14 cellular contexts compared by ENCODE assay signal in genomic region chr1:54359393-54360162, GRCh38. TPM values are rescaled to one million over a fixed set of nuclear protein-coding genes. Genes with fewer than 3 reads are reported as not detected.
DNase-seq lines count a peak whose midpoint lies in the region; ATAC-seq and TF ChIP-seq lines count a peak whose summit lies in the region.
"Had no signal": no experiment of that assay in that cellular context is flagged by ENCODE, and none has a peak within 500 bp of the region (broad histone marks: within the 10 kb centered on the region; RNA-seq: fewer than 3 reads in every experiment).

No MANE protein-coding gene starts in this region.

- no peak overlapping the region for H2AFZ ChIP-seq in OCI-LY7 (ENCODE audit: low read length)
- H2AFZ ChIP-seq: hepatocyte had no signal

- intact Hi-C loops in OCI-LY7 (cut with micrococcal nuclease; ENCODE audit: unreplicated experiment), result loop anchor here (1.0 kb wide), 1 partner anchor 129 kb away; no protein-coding TSS in a partner anchor
- intact Hi-C loops in gastrocnemius medialis (cut with DNase I; ENCODE audit: low total_unique reads), result loop anchor here (5.0 kb wide), 1 partner anchor 47 kb away; no protein-coding TSS in a partner anchor
- intact Hi-C loops in left lung (cut with DNase I), result no loop called here

- H3K36me3 Mint-ChIP-seq in activated CD4-positive, alpha-beta T cell treated with anti-CD3 and anti-CD28 coated beads, Interleukin-2, amount 10 ng/mL, durations not matched to agents 7 days and 5 days (ENCODE audit: low read depth), result peaks cover 20% of the 10 kb centered on the region
- H3K36me3 Mint-ChIP-seq in endothelial cell (ENCODE audit: low read depth, unreplicated experiment), result peaks cover 7% of the 10 kb centered on the region

- no peak overlapping the region for H3K27ac ChIP-seq in OCI-LY7 (ENCODE audit: low read depth, low read length, poor library complexity, severe bottlenecking)
- peak overlapping the region; percentile 27 to 65 (median 40) for H3K27ac ChIP-seq in gastrocnemius medialis
- no peak overlapping the region for H3K27ac ChIP-seq in left lung
- H3K27ac ChIP-seq: hepatocyte, lower lobe of right lung had no signal

- peak overlapping the region; percentile 57 for H3K27ac Mint-ChIP-seq in activated CD4-positive, alpha-beta T cell treated with anti-CD3 and anti-CD28 coated beads, Interleukin-2, amount 10 ng/mL, durations not matched to agents 7 days and 5 days
- peak overlapping the region; percentile 72 for H3K27ac Mint-ChIP-seq in endothelial cell (ENCODE audit: unreplicated experiment)

- H3K9me3 ChIP-seq in OCI-LY7 (ENCODE audit: low read length), result no peaks in the 10 kb centered on the region
- no peaks in the 10 kb centered on the region for H3K9me3 ChIP-seq in gastrocnemius medialis
- no peaks in the 10 kb centered on the region for H3K9me3 ChIP-seq in left lung
- H3K9me3 ChIP-seq: lower lobe of right lung had no signal

- no peaks in the 10 kb centered on the region for H3K9me2 ChIP-seq in OCI-LY7 (ENCODE audit: insufficient read depth, low read length)

- no peak overlapping the region for H3K4me3 Mint-ChIP-seq in activated CD4-positive, alpha-beta T cell treated with anti-CD3 and anti-CD28 coated beads, Interleukin-2, amount 10 ng/mL, durations not matched to agents 7 days and 5 days
- no peak overlapping the region for H3K4me3 Mint-ChIP-seq in endothelial cell (ENCODE audit: unreplicated experiment)
- H3K4me3 Mint-ChIP-seq: T-helper 17 cell had no signal

- ATAC-seq in gastrocnemius medialis (no peak), left lung (no peak)
- ATAC-seq: T-helper 17 cell had no signal

- no peaks in the 10 kb centered on the region for H3K9me3 Mint-ChIP-seq in activated CD4-positive, alpha-beta T cell treated with anti-CD3 and anti-CD28 coated beads, Interleukin-2, amount 10 ng/mL, durations not matched to agents 7 days and 5 days
- H3K9me3 Mint-ChIP-seq in endothelial cell (ENCODE audit: unreplicated experiment), result no peaks in the 10 kb centered on the region

- TF ChIP-seq CTCF in OCI-LY7 (conservative IDR thresholded peaks at IDR 0.05; ENCODE audit: low read length), result 0 out of 2 replicates have a peak, but pooled peaks have one; percentile 12
- TF ChIP-seq CTCF in endothelial cell (IDR thresholded peaks at IDR 0.05; ENCODE audit: unreplicated experiment), result no peak
- TF ChIP-seq CTCF in gastrocnemius medialis (IDR thresholded peaks at IDR 0.05 in 4 of 5, conservative IDR thresholded peaks at IDR 0.05 in 1 of 5), result no peak
- TF ChIP-seq CTCF in left lung (IDR thresholded peaks at IDR 0.05), result no peak

- H3K4me1 ChIP-seq in OCI-LY7 (ENCODE audit: insufficient read depth, low read length, poor library complexity, severe bottlenecking), result peaks cover 68% of the 10 kb centered on the region
- peaks cover 68 to 77% of the 10 kb centered on the region in 2 donors for H3K4me1 ChIP-seq in gastrocnemius medialis
- H3K4me1 ChIP-seq in left lung, result peaks cover 5 to 35% of the 10 kb centered on the region in 2 donors

- BruUV-seq in OCI-LY7 (replicated peaks; lab: Mats Ljungman, UMichigan), result no TSS peak

- H3K79me2 ChIP-seq in OCI-LY7 (ENCODE audit: insufficient read depth, low read depth, low read length), result peaks cover 11% of the 10 kb centered on the region; the same call in 1 of the 2 replicates

- no peak for DNase-seq in activated CD4-positive, alpha-beta T cell treated with anti-CD3 and anti-CD28 coated beads, Interleukin-2, amount 10 ng/mL, durations not matched to agents 7 days and 5 days
- no peak for DNase-seq in activated CD4-positive, alpha-beta T cell treated with anti-CD3 and anti-CD28 coated beads, Interleukin-2, amount 50 U/mL, for 4 hours
- no peak for DNase-seq in OCI-LY7 (ENCODE audit: low spot score)
- DNase-seq in endothelial cell (ENCODE audit: low spot score), result no peak
- no peak for DNase-seq in gastrocnemius medialis
- DNase-seq in DMS 273 (lab: John Stamatoyannopoulos, UW; ENCODE audit: unreplicated experiment), result no peak
- DNase-seq in NCI-H1436 (lab: John Stamatoyannopoulos, UW), result no peak
- DNase-seq in left lung, result no peak
- DNase-seq: DMS153, lower lobe of right lung, NCI-H1417, T-helper 17 cell, trophoblast cell had no signal

- H3K4me3 ChIP-seq in OCI-LY7 (ENCODE audit: low read depth, low read length, poor library complexity, severe bottlenecking) (no peak overlapping the region), gastrocnemius medialis (no peak overlapping the region), left lung (no peak overlapping the region)
- H3K4me3 ChIP-seq: hepatocyte, lower lobe of right lung had no signal

- POLR2A ChIA-PET in activated CD4-positive, alpha-beta T cell treated with anti-CD3 and anti-CD28 coated beads, Interleukin-2, amount 10 ng/mL, durations not matched to agents 7 days and 5 days (lab: Charles Lee), result no interaction called here
- POLR2A ChIA-PET in OCI-LY7 (lab: Charles Lee), result interaction anchor here (0.6 to 0.9 kb wide), 4 partner anchors 21 to 302 kb away, joined by 3 to 4 read pairs (median 3); no protein-coding TSS in a partner anchor

- CTCF ChIA-PET in activated CD4-positive, alpha-beta T cell treated with anti-CD3 and anti-CD28 coated beads, Interleukin-2, amount 10 ng/mL, durations not matched to agents 7 days and 5 days (lab: Charles Lee), result interaction anchor here (1.8 kb wide), 1 partner anchor 26 kb away, joined by 5 read pairs; no protein-coding TSS in a partner anchor
- CTCF ChIA-PET in OCI-LY7 (lab: Charles Lee; ENCODE audit: unreplicated experiment), result no interaction called here

- no peaks in the 10 kb centered on the region for H3K27me3 Mint-ChIP-seq in activated CD4-positive, alpha-beta T cell treated with anti-CD3 and anti-CD28 coated beads, Interleukin-2, amount 10 ng/mL, durations not matched to agents 7 days and 5 days
- H3K27me3 Mint-ChIP-seq in endothelial cell (ENCODE audit: unreplicated experiment), result peaks cover 9% of the 10 kb centered on the region
- H3K27me3 Mint-ChIP-seq: T-helper 17 cell had no signal

- H4K20me1 ChIP-seq in OCI-LY7 (ENCODE audit: insufficient read depth, low read length), result 0 out of 2 replicates have a peak, but pooled peaks cover 10% of the 10 kb centered on the region

- H3K27me3 ChIP-seq in gastrocnemius medialis (no peaks in the 10 kb centered on the region), left lung (no peaks in the 10 kb centered on the region)
- H3K27me3 ChIP-seq: hepatocyte had no signal

- no peak for TF ChIP-seq POLR2A in gastrocnemius medialis (IDR thresholded peaks at IDR 0.05)

- peaks cover 19% of the 10 kb centered on the region; the same call in 1 of the 2 replicates for H3K36me3 ChIP-seq in OCI-LY7 (ENCODE audit: insufficient read depth, low read length)
- H3K36me3 ChIP-seq in gastrocnemius medialis, result no peaks in the 10 kb centered on the region
- H3K36me3 ChIP-seq in left lung, result no peaks in the 10 kb centered on the region

- in situ Hi-C loops in gastrocnemius medialis (cut with MboI; ENCODE audit: low sequenced_read_pairs in 4 of 4), result no loop called here

- no peak overlapping the region for H3K4me2 ChIP-seq in OCI-LY7 (ENCODE audit: low read length)
- H3K4me2 ChIP-seq: hepatocyte had no signal

- peaks cover 70% of the 10 kb centered on the region for H3K4me1 Mint-ChIP-seq in activated CD4-positive, alpha-beta T cell treated with anti-CD3 and anti-CD28 coated beads, Interleukin-2, amount 10 ng/mL, durations not matched to agents 7 days and 5 days
- peaks cover 57% of the 10 kb centered on the region for H3K4me1 Mint-ChIP-seq in endothelial cell (ENCODE audit: unreplicated experiment)

RNA-seq across cellular contexts. Expression of gene SSBP3, which starts 46.6 kb away (rescaled TPM):
- total RNA-seq in activated CD4-positive, alpha-beta T cell treated with anti-CD3 and anti-CD28 coated beads, Interleukin-2, amount 10 ng/mL, durations not matched to agents 7 days and 5 days, result 100 to 1,000 TPM in 1 of 2 experiments, 10 to 100 TPM in 1; 93.4 to 127 TPM
- total RNA-seq in OCI-LY7 (2014; rRNA removed; shearing (Covaris generic)), result 11.2 and 16.5 TPM in 2 replicates
- 44.9 and 53.2 TPM in 2 replicates for total RNA-seq in OCI-LY7 (2022)
- 142 TPM for total RNA-seq in endothelial cell (ENCODE audit: unreplicated experiment)
- total RNA-seq in gastrocnemius medialis, result 10 to 100 TPM in 3 of 4 donors, 1 to 10 TPM in 1; 3.6 to 21.0 (median 14.9) TPM
- 10 to 100 TPM; 33.0 to 35.2 TPM for total RNA-seq in left lung

Comparison
In these comparisons a context has a peak if more than half of its experiments do, and no peak if none do; other contexts are left out.
1. H3K27ac ChIP-seq: peak in gastrocnemius medialis (4 of 4); none in OCI-LY7 (single experiment) and left lung (0 of 2).
2. intact Hi-C loops: an anchor here in OCI-LY7 (1.0 kb wide) and gastrocnemius medialis (5.0 kb wide); none called in left lung.